Comparison of ENCODE assay signal across 1 cellular context in the genomic region with DNA sequence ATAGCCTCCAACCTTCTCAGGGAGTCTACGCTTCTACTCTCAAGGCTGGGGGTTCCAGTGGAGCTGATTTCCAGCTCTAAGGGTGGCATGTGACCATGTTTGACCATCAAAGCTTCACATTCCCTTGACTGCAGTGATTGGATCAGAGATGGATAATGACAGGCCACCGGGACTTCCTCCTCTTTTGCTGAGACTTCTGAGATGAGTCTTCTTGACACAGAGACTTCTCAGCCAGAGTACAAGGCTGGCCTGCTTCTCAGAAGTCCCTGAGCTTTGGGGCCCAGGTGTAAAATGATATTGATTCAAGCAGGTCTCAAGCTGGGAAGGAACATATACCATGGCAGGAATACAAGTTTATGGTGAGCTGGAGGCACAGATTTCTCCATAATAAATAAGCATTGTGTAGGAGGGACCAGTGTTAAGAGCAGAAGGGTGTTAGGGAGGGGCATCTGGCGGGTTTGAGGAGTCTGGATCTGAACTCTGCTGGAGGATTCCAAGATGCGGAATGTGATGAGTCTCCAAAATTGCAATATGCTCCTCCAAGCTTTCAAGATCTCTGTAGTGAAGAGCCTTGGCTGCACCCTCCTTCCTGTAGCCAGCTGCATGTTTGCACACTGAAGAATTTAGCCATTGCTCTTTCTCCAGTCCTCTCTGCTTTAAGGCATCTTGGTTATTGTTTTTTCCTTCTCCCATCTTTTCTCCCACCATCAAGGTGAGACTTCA.
TF ChIP-seq lines count a peak whose summit lies in the region.

No MANE protein-coding gene starts in this region.

TF ChIP-seq in GM12878, 131 proteins besides CTCF, POLR2A, EP300 and RAD21:
- no peak for TF ChIP-seq BHLHE40 (IDR thresholded peaks at IDR 0.05; ENCODE audit: borderline replicate concordance in 1 of 2, low read depth in 2 of 2, low read length in 1 of 2)
- TF ChIP-seq, protein P1, sequence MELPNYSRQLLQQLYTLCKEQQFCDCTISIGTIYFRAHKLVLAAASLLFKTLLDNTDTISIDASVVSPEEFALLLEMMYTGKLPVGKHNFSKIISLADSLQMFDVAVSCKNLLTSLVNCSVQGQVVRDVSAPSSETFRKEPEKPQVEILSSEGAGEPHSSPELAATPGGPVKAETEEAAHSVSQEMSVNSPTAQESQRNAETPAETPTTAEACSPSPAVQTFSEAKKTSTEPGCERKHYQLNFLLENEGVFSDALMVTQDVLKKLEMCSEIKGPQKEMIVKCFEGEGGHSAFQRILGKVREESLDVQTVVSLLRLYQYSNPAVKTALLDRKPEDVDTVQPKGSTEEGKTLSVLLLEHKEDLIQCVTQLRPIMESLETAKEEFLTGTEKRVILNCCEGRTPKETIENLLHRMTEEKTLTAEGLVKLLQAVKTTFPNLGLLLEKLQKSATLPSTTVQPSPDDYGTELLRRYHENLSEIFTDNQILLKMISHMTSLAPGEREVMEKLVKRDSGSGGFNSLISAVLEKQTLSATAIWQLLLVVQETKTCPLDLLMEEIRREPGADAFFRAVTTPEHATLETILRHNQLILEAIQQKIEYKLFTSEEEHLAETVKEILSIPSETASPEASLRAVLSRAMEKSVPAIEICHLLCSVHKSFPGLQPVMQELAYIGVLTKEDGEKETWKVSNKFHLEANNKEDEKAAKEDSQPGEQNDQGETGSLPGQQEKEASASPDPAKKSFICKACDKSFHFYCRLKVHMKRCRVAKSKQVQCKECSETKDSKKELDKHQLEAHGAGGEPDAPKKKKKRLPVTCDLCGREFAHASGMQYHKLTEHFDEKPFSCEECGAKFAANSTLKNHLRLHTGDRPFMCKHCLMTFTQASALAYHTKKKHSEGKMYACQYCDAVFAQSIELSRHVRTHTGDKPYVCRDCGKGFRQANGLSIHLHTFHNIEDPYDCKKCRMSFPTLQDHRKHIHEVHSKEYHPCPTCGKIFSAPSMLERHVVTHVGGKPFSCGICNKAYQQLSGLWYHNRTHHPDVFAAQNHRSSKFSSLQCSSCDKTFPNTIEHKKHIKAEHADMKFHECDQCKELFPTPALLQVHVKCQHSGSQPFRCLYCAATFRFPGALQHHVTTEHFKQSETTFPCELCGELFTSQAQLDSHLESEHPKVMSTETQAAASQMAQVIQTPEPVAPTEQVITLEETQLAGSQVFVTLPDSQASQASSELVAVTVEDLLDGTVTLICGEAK (IDR thresholded peaks at IDR 0.05; ENCODE audit: borderline replicate concordance) = no peak
- TF ChIP-seq ZBED1 (IDR thresholded peaks at IDR 0.05; ENCODE audit: borderline replicate concordance) = no peak
- peak; percentile 22; the same call in 1 of the 2 replicates for TF ChIP-seq JUNB (IDR thresholded peaks at IDR 0.05)
- TF ChIP-seq RCOR1 (conservative IDR thresholded peaks at IDR 0.05; ENCODE audit: low read depth, low read length) = no peak
- TF ChIP-seq NR2C2 (IDR thresholded peaks at IDR 0.05; ENCODE audit: borderline replicate concordance, control insufficient read depth, insufficient read length, low read depth) = no peak
- TF ChIP-seq MEF2A (IDR thresholded peaks at IDR 0.05; ENCODE audit: insufficient read depth, low read depth, low read length) = no peak
- TF ChIP-seq SPI1 (IDR thresholded peaks at IDR 0.05; ENCODE audit: borderline replicate concordance, insufficient read depth, low read depth, low read length) = 0 out of 2 replicates have a peak, but pooled peaks have one; percentile 22
- no peak for TF ChIP-seq YY1 (IDR thresholded peaks at IDR 0.05; ENCODE audit: low read depth, low read length)
- TF ChIP-seq, protein P2, sequence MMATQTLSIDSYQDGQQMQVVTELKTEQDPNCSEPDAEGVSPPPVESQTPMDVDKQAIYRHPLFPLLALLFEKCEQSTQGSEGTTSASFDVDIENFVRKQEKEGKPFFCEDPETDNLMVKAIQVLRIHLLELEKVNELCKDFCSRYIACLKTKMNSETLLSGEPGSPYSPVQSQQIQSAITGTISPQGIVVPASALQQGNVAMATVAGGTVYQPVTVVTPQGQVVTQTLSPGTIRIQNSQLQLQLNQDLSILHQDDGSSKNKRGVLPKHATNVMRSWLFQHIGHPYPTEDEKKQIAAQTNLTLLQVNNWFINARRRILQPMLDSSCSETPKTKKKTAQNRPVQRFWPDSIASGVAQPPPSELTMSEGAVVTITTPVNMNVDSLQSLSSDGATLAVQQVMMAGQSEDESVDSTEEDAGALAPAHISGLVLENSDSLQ (IDR thresholded peaks at IDR 0.05) = 0 out of 2 replicates have a peak, but pooled peaks have one; percentile 19
- TF ChIP-seq ZNF207 (IDR thresholded peaks at IDR 0.05; ENCODE audit: borderline replicate concordance) = no peak
- TF ChIP-seq, protein P3, sequence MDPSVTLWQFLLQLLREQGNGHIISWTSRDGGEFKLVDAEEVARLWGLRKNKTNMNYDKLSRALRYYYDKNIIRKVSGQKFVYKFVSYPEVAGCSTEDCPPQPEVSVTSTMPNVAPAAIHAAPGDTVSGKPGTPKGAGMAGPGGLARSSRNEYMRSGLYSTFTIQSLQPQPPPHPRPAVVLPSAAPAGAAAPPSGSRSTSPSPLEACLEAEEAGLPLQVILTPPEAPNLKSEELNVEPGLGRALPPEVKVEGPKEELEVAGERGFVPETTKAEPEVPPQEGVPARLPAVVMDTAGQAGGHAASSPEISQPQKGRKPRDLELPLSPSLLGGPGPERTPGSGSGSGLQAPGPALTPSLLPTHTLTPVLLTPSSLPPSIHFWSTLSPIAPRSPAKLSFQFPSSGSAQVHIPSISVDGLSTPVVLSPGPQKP (IDR thresholded peaks at IDR 0.05; ENCODE audit: low read depth, low read length) = no peak
